ENCODE assay signal across 2 cellular contexts in the genomic region with DNA sequence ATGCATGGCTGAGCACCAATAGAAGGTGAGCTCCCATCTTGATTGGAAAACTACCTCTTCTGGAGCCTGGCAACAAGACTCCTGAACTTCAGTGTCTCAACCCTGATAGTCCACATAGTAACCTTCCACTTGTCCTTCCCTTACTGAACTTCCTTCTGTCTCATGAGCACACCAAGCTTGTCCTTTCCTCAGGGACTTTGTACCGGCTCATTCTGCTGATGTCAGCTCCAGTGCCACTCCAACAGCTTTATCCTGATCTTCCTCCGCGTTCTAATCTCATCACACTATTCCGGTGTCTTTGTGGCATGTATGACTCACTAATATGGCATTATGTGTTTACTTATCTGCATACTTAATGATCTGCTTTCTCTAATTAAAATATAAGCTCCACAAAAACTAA.
TF ChIP-seq lines count a peak whose summit lies in the region.

No MANE protein-coding gene starts in this region.

TF ChIP-seq in A549, 52 proteins besides CTCF, POLR2A, EP300 and RAD21:
- TF ChIP-seq TP53 (CRISPR knock-in tag; IDR thresholded peaks at IDR 0.05) (no peak), MAFK (IDR thresholded peaks at IDR 0.05; ENCODE audit: partially characterized antibody) (peak; percentile 70)
TF ChIP-seq in A549: peak in this region for 1.

TF ChIP-seq in H1, 55 proteins besides CTCF, POLR2A, EP300 and RAD21:
- no peak for TF ChIP-seq RFX5 (IDR thresholded peaks at IDR 0.05; ENCODE audit: borderline replicate concordance, low read depth, low read length)
- TF ChIP-seq SUZ12 (IDR thresholded peaks at IDR 0.05; ENCODE audit: low read length), result no peak
- TF ChIP-seq SP2 (IDR thresholded peaks at IDR 0.05; ENCODE audit: low read length), result no peak
- no peak for TF ChIP-seq HDAC2 (IDR thresholded peaks at IDR 0.05; ENCODE audit: borderline replicate concordance in 1 of 2, low read depth in 2 of 2, low read length in 2 of 2)
- no peak for TF ChIP-seq TBP (IDR thresholded peaks at IDR 0.05; ENCODE audit: low read depth, low read length)
- no peak for TF ChIP-seq SP1 (IDR thresholded peaks at IDR 0.05; ENCODE audit: low read depth, low read length)
- no peak for TF ChIP-seq E2F6 (IDR thresholded peaks at IDR 0.05)
- no peak for TF ChIP-seq TCF12 (IDR thresholded peaks at IDR 0.05; ENCODE audit: low read depth, low read length)
- TF ChIP-seq SRF (IDR thresholded peaks at IDR 0.05; ENCODE audit: low read depth, low read length), result no peak
- no peak for TF ChIP-seq RBBP5 (IDR thresholded peaks at IDR 0.05; ENCODE audit: borderline replicate concordance, low read depth, low read length)
- no peak for TF ChIP-seq RNF2 (IDR thresholded peaks at IDR 0.05; ENCODE audit: borderline replicate concordance, low read depth, low read length, missing control alignments, poor library complexity, severe bottlenecking)
- TF ChIP-seq POU5F1 (IDR thresholded peaks at IDR 0.05; ENCODE audit: low read depth, low read length), result no peak
